ENCODE assay signal across 8 cellular contexts in genomic region chr20:5191829-5192569, GRCh38.
DNase-seq lines count a peak whose midpoint lies in the region; ATAC-seq and TF ChIP-seq lines count a peak whose summit lies in the region.

No MANE protein-coding gene starts in this region.

- peak; percentile 40 for TF ChIP-seq CTCF in mucosa of descending colon (IDR thresholded peaks at IDR 0.05)

- H3K9me3 ChIP-seq in mucosa of descending colon = no peaks in the 10 kb centered on the region

- H3K36me3 ChIP-seq in mucosa of descending colon (ENCODE audit: low read depth) = no peaks in the 10 kb centered on the region

- intact Hi-C loops in mucosa of descending colon (cut with DNase I, micrococcal nuclease) = loop anchor here (5.0 kb wide), 1 partner anchor 65 kb away; the partner anchor contains the start of gene CDS2 (in 2 of the 2)

- peak; percentile 53 for ATAC-seq in HG02798 (IDR thresholded peaks at IDR 0.05; ENCODE audit: poor library complexity, unreplicated experiment)
- ATAC-seq in mucosa of descending colon = peak; percentile 88

- H3K4me1 ChIP-seq in mucosa of descending colon (ENCODE audit: low read depth) = no peaks in the 10 kb centered on the region

- H3K4me3 ChIP-seq in mucosa of descending colon = no peak overlapping the region

- peak; percentile 8 to 73 for DNase-seq in NOMO-1 (lab: John Stamatoyannopoulos, UW; ENCODE audit: unreplicated experiment in 2 of 2)
- DNase-seq in NOMO-1 treated with dmso at 0.1 percent for 144 hours (lab: John Stamatoyannopoulos, UW; ENCODE audit: unreplicated experiment) = no peak
- peak; percentile 85 for DNase-seq in NCI-H2227 treated with DMSO at 0.1 percent for 48 hours (lab: John Stamatoyannopoulos, UW)
- DNase-seq in activated CD4-positive, alpha-beta T cell treated with anti-CD3 and anti-CD28 coated beads for 48 hours = peak; percentile 25
- peak; percentile 76 for DNase-seq in epidermal melanocyte (ENCODE audit: insufficient read length, low spot score)
- DNase-seq in mucosa of descending colon = peak in 1 of 3 donors; percentile 67
- DNase-seq in ureter (ENCODE audit: low spot score) = peak; percentile 60
